In the genomic region with DNA sequence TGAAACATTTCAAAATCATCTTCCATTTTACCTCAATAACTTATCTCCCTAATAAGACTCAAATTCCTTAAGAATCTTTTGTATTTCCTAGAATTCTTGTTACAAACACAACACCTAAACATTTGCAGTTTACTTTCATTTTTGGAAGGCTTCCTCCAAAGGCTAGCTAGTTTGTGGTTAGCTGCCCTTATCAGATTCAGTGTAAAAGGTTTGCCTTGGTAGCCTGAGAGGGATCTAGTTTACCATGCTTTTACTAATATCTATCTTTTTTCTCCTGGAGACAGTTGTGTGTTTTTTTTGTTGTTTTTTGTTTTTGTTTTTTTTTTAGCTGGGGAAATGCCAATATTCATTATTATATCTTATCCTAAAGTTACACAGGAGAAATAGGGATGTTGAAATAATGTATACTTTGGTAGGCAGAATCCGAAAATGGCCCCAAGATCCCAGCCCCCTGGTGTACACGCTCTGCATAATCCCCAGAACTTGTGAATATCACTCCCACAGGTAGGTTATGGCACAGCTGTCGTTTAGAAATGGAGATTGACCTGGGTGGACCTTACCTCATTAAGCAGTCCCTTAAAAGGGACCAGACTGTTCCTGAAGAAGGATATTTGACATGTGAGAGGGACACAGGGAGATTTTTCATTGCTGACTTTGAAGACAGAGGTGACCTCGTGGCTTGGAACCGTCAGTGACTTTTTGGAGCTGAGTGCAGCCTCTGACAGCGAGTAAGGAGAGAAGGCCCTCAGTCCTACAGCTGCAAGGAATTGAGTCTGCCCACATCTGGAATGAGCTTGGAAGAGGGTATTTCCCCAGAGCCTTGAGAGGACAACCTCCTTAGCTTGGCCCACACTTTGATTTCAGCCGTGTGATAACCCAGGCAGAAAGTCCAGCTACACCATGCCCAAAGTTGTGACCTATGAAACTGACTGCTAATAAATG, we compare ENCODE assay signal across 11 cellular contexts. TPM values are rescaled to one million over a fixed set of nuclear protein-coding genes. Genes with fewer than 3 reads are reported as not detected.
A peak's percentile ranks its signal among the peaks of the same experiment; 100 is the strongest.
DNase-seq lines count a peak whose midpoint lies in the region; ATAC-seq and TF ChIP-seq lines count a peak whose summit lies in the region.
"Had no signal": no experiment of that assay in that cellular context is flagged by ENCODE, and none has a peak within 500 bp of the region (broad histone marks: within the 10 kb centered on the region; RNA-seq: fewer than 3 reads in every experiment).

No MANE protein-coding gene starts in this region.

- H3K4me1 ChIP-seq in Panc1 (ENCODE audit: control insufficient read depth, insufficient read depth, low read length) = peaks cover 7% of the 10 kb centered on the region

- in situ Hi-C loops in Panc1 (cut with HindIII; ENCODE audit: low pct_unique_long_range_greater_than_20kb, low sequenced_read_pairs) = no loop called here

- no peak overlapping the region; the same call in 1 of the 2 replicates for H3K27ac ChIP-seq in Panc1 (ENCODE audit: low read length)
- H3K27ac ChIP-seq: VCaP had no signal

- H3K27me3 ChIP-seq in Panc1 (ENCODE audit: control insufficient read depth, insufficient read depth, low read length) = no peaks in the 10 kb centered on the region

- no TSS peak for BruUV-seq in Panc1 (replicated peaks; lab: Mats Ljungman, UMichigan)

- ATAC-seq in Panc1 (no peak), HG02884 (IDR thresholded peaks at IDR 0.05; ENCODE audit: unreplicated experiment) (no peak)
- ATAC-seq in stimulated activated naive CD8-positive, alpha-beta T cell treated with anti-CD3 and anti-CD28 coated beads, Interleukin-15, amount 100 ng/mL, for 72 hours = no peak

- H3K9me3 ChIP-seq in Panc1 (ENCODE audit: control insufficient read depth, insufficient read depth, low read depth, low read length) = no peaks in the 10 kb centered on the region

- intact Hi-C loops in activated CD4-positive, alpha-beta memory T cell treated with anti-CD3 and anti-CD28 coated beads for 36 hours (cut with micrococcal nuclease) = no loop called here
- intact Hi-C loops in Panc1 (cut with micrococcal nuclease; ENCODE audit: unreplicated experiment) = no loop called here

- peak overlapping the region; percentile 1 for H3K4me3 Mint-ChIP-seq in activated CD4-positive, alpha-beta memory T cell treated with anti-CD3 and anti-CD28 coated beads, Interleukin-2, amount 10 ng/mL, durations not matched to agents 7 days and 5 days
- H3K4me3 Mint-ChIP-seq in activated CD4-positive, alpha-beta memory T cell treated with anti-CD3 and anti-CD28 coated beads for 36 hours = no peak overlapping the region
- peak overlapping the region; percentile 13 to 56 for H3K4me3 Mint-ChIP-seq in stimulated activated naive CD8-positive, alpha-beta T cell treated with anti-CD3 and anti-CD28 coated beads, Interleukin-15, amount 100 ng/mL, for 72 hours
- H3K4me3 Mint-ChIP-seq: B cell had no signal

- H3K9me3 Mint-ChIP-seq in activated CD4-positive, alpha-beta memory T cell treated with anti-CD3 and anti-CD28 coated beads, Interleukin-2, amount 10 ng/mL, durations not matched to agents 7 days and 5 days = no peaks in the 10 kb centered on the region
- no peaks in the 10 kb centered on the region for H3K9me3 Mint-ChIP-seq in activated CD4-positive, alpha-beta memory T cell treated with anti-CD3 and anti-CD28 coated beads for 36 hours
- peaks cover 4 to 6% of the 10 kb centered on the region in 2 donors for H3K9me3 Mint-ChIP-seq in stimulated activated naive CD8-positive, alpha-beta T cell treated with anti-CD3 and anti-CD28 coated beads, Interleukin-15, amount 100 ng/mL, for 72 hours

- no peak for DNase-seq in activated CD4-positive, alpha-beta memory T cell treated with anti-CD3 and anti-CD28 coated beads, Interleukin-2, amount 10 ng/mL, durations not matched to agents 7 days and 5 days
- no peak for DNase-seq in activated CD4-positive, alpha-beta memory T cell treated with anti-CD3 and anti-CD28 coated beads for 36 hours
- DNase-seq in Panc1 (ENCODE audit: low read depth, low spot score) = no peak
- DNase-seq in epithelial cell of proximal tubule (ENCODE audit: low read depth) = no peak
- DNase-seq in stimulated activated naive CD8-positive, alpha-beta T cell treated with anti-CD3 and anti-CD28 coated beads, Interleukin-15, amount 100 ng/mL, for 72 hours = no peak
- DNase-seq in SHP77 treated with DMSO at 0.1 percent for 48 hours (lab: John Stamatoyannopoulos, UW) = no peak
- DNase-seq in anterior cingulate cortex (lab: John Stamatoyannopoulos, UW) = no peak
- DNase-seq: dermis blood vessel endothelial cell had no signal

- no peak overlapping the region for H3K4me3 ChIP-seq in Panc1 (ENCODE audit: low read depth in 2 of 2, low read length in 2 of 2)
- no peak overlapping the region for H3K4me3 ChIP-seq in epithelial cell of proximal tubule (ENCODE audit: low read depth, low read length)

- H3K4me1 Mint-ChIP-seq in activated CD4-positive, alpha-beta memory T cell treated with anti-CD3 and anti-CD28 coated beads, Interleukin-2, amount 10 ng/mL, durations not matched to agents 7 days and 5 days = peaks cover 59% of the 10 kb centered on the region
- H3K4me1 Mint-ChIP-seq in activated CD4-positive, alpha-beta memory T cell treated with anti-CD3 and anti-CD28 coated beads for 36 hours (ENCODE audit: low read depth) = peaks cover 68% of the 10 kb centered on the region
- H3K4me1 Mint-ChIP-seq in stimulated activated naive CD8-positive, alpha-beta T cell treated with anti-CD3 and anti-CD28 coated beads, Interleukin-15, amount 100 ng/mL, for 72 hours = peaks cover 91% of the 10 kb centered on the region

- peaks cover 45% of the 10 kb centered on the region for H3K27me3 Mint-ChIP-seq in activated CD4-positive, alpha-beta memory T cell treated with anti-CD3 and anti-CD28 coated beads, Interleukin-2, amount 10 ng/mL, durations not matched to agents 7 days and 5 days
- H3K27me3 Mint-ChIP-seq in activated CD4-positive, alpha-beta memory T cell treated with anti-CD3 and anti-CD28 coated beads for 36 hours = no peaks in the 10 kb centered on the region
- H3K27me3 Mint-ChIP-seq in stimulated activated naive CD8-positive, alpha-beta T cell treated with anti-CD3 and anti-CD28 coated beads, Interleukin-15, amount 100 ng/mL, for 72 hours = no peaks in the 10 kb centered on the region
- H3K27me3 Mint-ChIP-seq: B cell had no signal

- CTCF ChIA-PET in activated CD4-positive, alpha-beta memory T cell treated with anti-CD3 and anti-CD28 coated beads, Interleukin-2, amount 10 ng/mL, durations not matched to agents 7 days and 5 days (lab: Charles Lee) = interaction anchor here (0.6 to 1.4 kb wide), 7 partner anchors 11 to 1136 kb away, joined by 3 to 4 read pairs (median 3); no protein-coding TSS in a partner anchor
- CTCF ChIA-PET in activated CD4-positive, alpha-beta memory T cell treated with anti-CD3 and anti-CD28 coated beads for 36 hours (lab: Charles Lee) = interaction anchor here (0.8 to 1.7 kb wide), 6 partner anchors 12 to 225 kb away, joined by 3 to 9 read pairs (median 4); no protein-coding TSS in a partner anchor
- CTCF ChIA-PET in Panc1 (lab: Charles Lee) = interaction anchor here (0.6 kb wide), 1 partner anchor 70 kb away, joined by 3 read pairs; no protein-coding TSS in a partner anchor

- H3K36me3 Mint-ChIP-seq in activated CD4-positive, alpha-beta memory T cell treated with anti-CD3 and anti-CD28 coated beads, Interleukin-2, amount 10 ng/mL, durations not matched to agents 7 days and 5 days (ENCODE audit: low read depth) = peaks cover 5% of the 10 kb centered on the region
- no peaks in the 10 kb centered on the region for H3K36me3 Mint-ChIP-seq in activated CD4-positive, alpha-beta memory T cell treated with anti-CD3 and anti-CD28 coated beads for 36 hours

- H3K27ac Mint-ChIP-seq in activated CD4-positive, alpha-beta memory T cell treated with anti-CD3 and anti-CD28 coated beads, Interleukin-2, amount 10 ng/mL, durations not matched to agents 7 days and 5 days = no peak overlapping the region
- H3K27ac Mint-ChIP-seq in activated CD4-positive, alpha-beta memory T cell treated with anti-CD3 and anti-CD28 coated beads for 36 hours = no peak overlapping the region
- peak overlapping the region; percentile 43 to 80 for H3K27ac Mint-ChIP-seq in stimulated activated naive CD8-positive, alpha-beta T cell treated with anti-CD3 and anti-CD28 coated beads, Interleukin-15, amount 100 ng/mL, for 72 hours
- H3K27ac Mint-ChIP-seq: B cell had no signal

- POLR2A ChIA-PET in activated CD4-positive, alpha-beta memory T cell treated with anti-CD3 and anti-CD28 coated beads, Interleukin-2, amount 10 ng/mL, durations not matched to agents 7 days and 5 days (lab: Charles Lee) = interaction anchor here (0.7 to 1.3 kb wide), 3 partner anchors 34 to 49 kb away, joined by 3 to 4 read pairs (median 3); partner anchors contain the start of gene SEPTIN11
- POLR2A ChIA-PET in activated CD4-positive, alpha-beta memory T cell treated with anti-CD3 and anti-CD28 coated beads for 36 hours (lab: Charles Lee) = no interaction called here
- POLR2A ChIA-PET in Panc1 (lab: Charles Lee) = no interaction called here

- TF ChIP-seq CTCF in Panc1 (IDR thresholded peaks at IDR 0.05) (peak; percentile 28; the same call in 1 of the 2 replicates), epithelial cell of proximal tubule (conservative IDR thresholded peaks at IDR 0.05; ENCODE audit: low read depth, low read length) (peak; percentile 37)

- H3K36me3 ChIP-seq in Panc1 (ENCODE audit: control insufficient read depth, insufficient read depth, low read length) = no peaks in the 10 kb centered on the region

RNA-seq across cellular contexts. Expression of gene SEPTIN11, which starts 33.4 kb away (rescaled TPM):
- total RNA-seq in activated CD4-positive, alpha-beta memory T cell treated with anti-CD3 and anti-CD28 coated beads, Interleukin-2, amount 10 ng/mL, durations not matched to agents 7 days and 5 days = 10 to 100 TPM; 21.4 to 23.3 TPM
- total RNA-seq in activated CD4-positive, alpha-beta memory T cell treated with anti-CD3 and anti-CD28 coated beads for 36 hours = 10 to 100 TPM; 28.3 to 33.6 TPM
- total RNA-seq in Panc1 (2021; ENCODE audit: unreplicated experiment) = 103 TPM
- polyA plus RNA-seq in Panc1 (2012; ENCODE audit: insufficient read length) = 38.8 TPM
- total RNA-seq in epithelial cell of proximal tubule = 86.7 and 109 TPM in 2 replicates

Comparison
In these comparisons a context has a peak if more than half of its experiments do, and no peak if none do; other contexts are left out.
1. H3K27ac Mint-ChIP-seq: peak in stimulated activated naive CD8-positive, alpha-beta T cell treated with anti-CD3 and anti-CD28 coated beads, Interleukin-15, amount 100 ng/mL, for 72 hours (2 of 2); none in activated CD4-positive, alpha-beta memory T cell treated with anti-CD3 and anti-CD28 coated beads, Interleukin-2, amount 10 ng/mL, durations not matched to agents 7 days and 5 days (single experiment) and activated CD4-positive, alpha-beta memory T cell treated with anti-CD3 and anti-CD28 coated beads for 36 hours (single experiment).